9 cellular contexts compared by ENCODE assay signal in genomic region chr1:182478238-182478637, GRCh38. TPM values are rescaled to one million over a fixed set of nuclear protein-coding genes. Genes with fewer than 3 reads are reported as not detected.
"Had no signal": no experiment of that assay in that cellular context is flagged by ENCODE, and none has a peak within 500 bp of the region (broad histone marks: within the 10 kb centered on the region; RNA-seq: fewer than 3 reads in every experiment).

No MANE protein-coding gene starts in this region.

- ATAC-seq: GM12878 had no signal

- DNase-seq: GDM1, GF-D8 had no signal

- H3K4me3 ChIP-seq: GM12878 had no signal

- FAIRE-seq: G401.6, GM12878, GM12891, GM12892, GM18507, GM19239 had no signal

RNA-seq across cellular contexts. Expression of gene RGSL1, which starts 28.3 kb away (rescaled TPM):
- total RNA-seq: G401 had no signal
